18 cellular contexts compared by ENCODE assay signal in genomic region chr14:36852853-36853634, GRCh38.
A peak's percentile ranks its signal among the peaks of the same experiment; 100 is the strongest.
DNase-seq lines count a peak whose midpoint lies in the region; ATAC-seq and TF ChIP-seq lines count a peak whose summit lies in the region.
"Had no signal": no experiment of that assay in that cellular context is flagged by ENCODE, and none has a peak within 500 bp of the region (broad histone marks: within the 10 kb centered on the region; RNA-seq: fewer than 3 reads in every experiment).

No MANE protein-coding gene starts in this region.

- CTCF ChIA-PET in activated naive CD4-positive, alpha-beta T cell treated with anti-CD3 and anti-CD28 coated beads, Interleukin-2, amount 10 ng/mL, durations not matched to agents 7 days and 5 days (lab: Charles Lee) = no interaction called here

- no peak overlapping the region for H3K4me3 Mint-ChIP-seq in activated naive CD4-positive, alpha-beta T cell treated with anti-CD3 and anti-CD28 coated beads, Interleukin-2, amount 10 ng/mL, durations not matched to agents 7 days and 5 days
- H3K4me3 Mint-ChIP-seq: activated T-helper 17 cell treated with anti-CD3 and anti-CD28 coated beads, Interleukin-2, amount 50 U/mL, for 72 hours; naive B cell had no signal

- in situ Hi-C loops in GM13976 (cut with MboI; ENCODE audit: low sequenced_read_pairs, unreplicated experiment) = no loop called here

- H3K27me3 ChIP-seq in MG63 = no peaks in the 10 kb centered on the region
- H3K27me3 ChIP-seq: esophagus squamous epithelium, suprapubic skin had no signal

- H3K4me3 ChIP-seq in MG63 = no peak overlapping the region
- H3K4me3 ChIP-seq in fibroblast of the aortic adventitia (ENCODE audit: low read depth, low read length) = no peak overlapping the region
- H3K4me3 ChIP-seq: esophagus squamous epithelium, suprapubic skin had no signal

- H3K4me1 Mint-ChIP-seq in activated naive CD4-positive, alpha-beta T cell treated with anti-CD3 and anti-CD28 coated beads, Interleukin-2, amount 10 ng/mL, durations not matched to agents 7 days and 5 days = no peaks in the 10 kb centered on the region
- H3K4me1 Mint-ChIP-seq: activated T-helper 17 cell treated with anti-CD3 and anti-CD28 coated beads, Interleukin-2, amount 50 U/mL, for 72 hours; naive B cell had no signal

- H3K36me3 ChIP-seq in MG63 = no peaks in the 10 kb centered on the region
- H3K36me3 ChIP-seq: esophagus squamous epithelium, suprapubic skin, WERI-Rb-1 had no signal

- no peak for ATAC-seq in stimulated activated naive CD8-positive, alpha-beta T cell treated with anti-CD3 and anti-CD28 coated beads, Interleukin-15, Interleukin-2, amounts not matched to agents 100 U/mL and 50 U/mL, for 24 hours
- no peak for ATAC-seq in HG03571 (IDR thresholded peaks at IDR 0.05; ENCODE audit: unreplicated experiment)
- ATAC-seq: activated T-helper 17 cell treated with anti-CD3 and anti-CD28 coated beads, Interleukin-2, amount 50 U/mL, for 72 hours had no signal

- DNase-seq in DMS79 treated with DMSO at 0.1 percent for 48 hours (lab: John Stamatoyannopoulos, UW) (peak; percentile 75), MG63 (peak; percentile 2), fibroblast of the aortic adventitia (ENCODE audit: low read depth) (peak; percentile 53), renal cortical epithelial cell (ENCODE audit: low read depth) (peak; percentile 55), GM13976 (ENCODE audit: low spot score) (no peak)
- no peak for DNase-seq in stimulated activated naive CD8-positive, alpha-beta T cell treated with anti-CD3 and anti-CD28 coated beads, Interleukin-15, Interleukin-2, amounts not matched to agents 100 U/mL and 50 U/mL, for 24 hours
- no peak for DNase-seq in activated naive CD4-positive, alpha-beta T cell treated with anti-CD3 and anti-CD28 coated beads, Interleukin-2, amount 10 ng/mL, durations not matched to agents 7 days and 5 days
- DNase-seq: C1 segment of cervical spinal cord; DND-41; esophagus squamous epithelium; naive B cell; NCI-H2029 treated with DMSO at 0.1 percent for 48 hours; RPMI8226; stimulated activated CD4-positive, alpha-beta T cell treated with anti-CD3 and anti-CD28 coated beads, Interleukin-1b, Interleukin-23, amount 100 ng/mL, for 48 hours; WERI-Rb-1 had no signal

- H3K9me3 ChIP-seq in MG63 = no peaks in the 10 kb centered on the region
- H3K9me3 ChIP-seq: esophagus squamous epithelium, suprapubic skin had no signal

- H3K27me3 Mint-ChIP-seq in activated naive CD4-positive, alpha-beta T cell treated with anti-CD3 and anti-CD28 coated beads, Interleukin-2, amount 10 ng/mL, durations not matched to agents 7 days and 5 days = no peaks in the 10 kb centered on the region
- H3K27me3 Mint-ChIP-seq: activated T-helper 17 cell treated with anti-CD3 and anti-CD28 coated beads, Interleukin-2, amount 50 U/mL, for 72 hours; naive B cell had no signal

- no peak overlapping the region for H3K27ac Mint-ChIP-seq in activated naive CD4-positive, alpha-beta T cell treated with anti-CD3 and anti-CD28 coated beads, Interleukin-2, amount 10 ng/mL, durations not matched to agents 7 days and 5 days
- H3K27ac Mint-ChIP-seq: activated T-helper 17 cell treated with anti-CD3 and anti-CD28 coated beads, Interleukin-2, amount 50 U/mL, for 72 hours; naive B cell had no signal

- H3K9me3 Mint-ChIP-seq in activated naive CD4-positive, alpha-beta T cell treated with anti-CD3 and anti-CD28 coated beads, Interleukin-2, amount 10 ng/mL, durations not matched to agents 7 days and 5 days = peaks cover 3% of the 10 kb centered on the region

- H3K36me3 Mint-ChIP-seq in activated naive CD4-positive, alpha-beta T cell treated with anti-CD3 and anti-CD28 coated beads, Interleukin-2, amount 10 ng/mL, durations not matched to agents 7 days and 5 days = no peaks in the 10 kb centered on the region
- H3K36me3 Mint-ChIP-seq: naive B cell had no signal

- no peak for TF ChIP-seq CTCF in fibroblast of the aortic adventitia (IDR thresholded peaks at IDR 0.05; ENCODE audit: insufficient read depth, low read length)
- TF ChIP-seq CTCF in GM13976 (IDR thresholded peaks at IDR 0.05; ENCODE audit: borderline replicate concordance, control extremely low read depth, extremely low read depth, insufficient read depth, missing control alignments) = no peak

Comparison
In these comparisons a context has a peak if more than half of its experiments do, and no peak if none do; other contexts are left out.
1. DNase-seq: peak in DMS79 treated with DMSO at 0.1 percent for 48 hours (single experiment), MG63 (single experiment), fibroblast of the aortic adventitia (single experiment) and renal cortical epithelial cell (single experiment); none in stimulated activated naive CD8-positive, alpha-beta T cell treated with anti-CD3 and anti-CD28 coated beads, Interleukin-15, Interleukin-2, amounts not matched to agents 100 U/mL and 50 U/mL, for 24 hours (single experiment), activated naive CD4-positive, alpha-beta T cell treated with anti-CD3 and anti-CD28 coated beads, Interleukin-2, amount 10 ng/mL, durations not matched to agents 7 days and 5 days (single experiment) and GM13976 (single experiment).